Comparison of ENCODE assay signal across 1 cellular context in the genomic region with DNA sequence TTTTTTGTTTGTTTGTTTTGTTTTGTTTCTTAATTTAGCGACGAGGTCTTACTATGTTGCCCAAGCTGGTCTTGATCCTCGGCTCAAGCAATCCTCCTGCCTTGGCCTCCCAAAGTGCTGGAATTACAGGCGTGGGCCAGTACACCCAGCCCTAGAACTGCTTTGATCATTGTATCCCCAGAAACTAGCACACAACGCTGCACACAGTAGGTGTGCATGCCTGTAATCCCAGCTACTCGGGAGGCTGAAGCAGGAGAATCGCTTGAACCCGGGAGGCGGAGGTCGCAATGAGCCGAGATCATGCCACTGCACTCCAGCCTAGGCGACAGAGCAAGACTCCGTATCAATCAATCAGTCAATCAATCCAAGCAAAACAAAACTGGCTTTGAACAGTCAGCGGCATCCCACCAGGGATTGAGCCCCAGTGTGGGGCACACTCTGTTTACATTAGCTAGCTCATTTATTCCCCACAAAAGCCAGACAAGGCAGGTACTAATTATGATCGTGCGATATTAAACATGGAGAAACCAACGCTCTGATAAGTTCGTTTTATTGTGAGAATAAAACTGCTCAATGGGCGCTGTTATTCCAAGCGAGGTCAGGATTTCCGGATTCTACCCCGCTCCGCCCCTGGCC.
TF ChIP-seq lines count a peak whose summit lies in the region.

No MANE protein-coding gene starts in this region.

TF ChIP-seq in A549, 52 proteins besides CTCF, POLR2A, EP300 and RAD21 (continued from another document):
- TF ChIP-seq KDM1A (IDR thresholded peaks at IDR 0.05; ENCODE audit: low read depth) = 0 out of 2 replicates have a peak, but pooled peaks have one; percentile 30
- peak in 1 of 2 experiments; percentile 20; a peak in 1 of 5 replicates for TF ChIP-seq JUN (IDR thresholded peaks at IDR 0.05)
